ENCODE assay signal across 11 cellular contexts in genomic region chr5:134451618-134452505, GRCh38. TPM values are rescaled to one million over a fixed set of nuclear protein-coding genes. Genes with fewer than 3 reads are reported as not detected.
DNase-seq lines count a peak whose midpoint lies in the region; ATAC-seq, FAIRE-seq and TF ChIP-seq lines count a peak whose summit lies in the region.
"Had no signal": no experiment of that assay in that cellular context is flagged by ENCODE, and none has a peak within 500 bp of the region (broad histone marks: within the 10 kb centered on the region; RNA-seq: fewer than 3 reads in every experiment).

No MANE protein-coding gene starts in this region.

- no peak overlapping the region for H3K14ac ChIP-seq in H1 (ENCODE audit: insufficient read length)

- H3K23ac ChIP-seq in H1 (ENCODE audit: insufficient read length): no peak overlapping the region

- H3K4ac ChIP-seq in H1 (replicated peaks; ENCODE audit: insufficient read length, low read depth, low read length): no peak overlapping the region

- 0 out of 2 replicates have a peak overlapping the region, but pooled peaks have one; percentile 6 for H2AK5ac ChIP-seq in H1 (ENCODE audit: low read depth, low read length)

- H2AFZ ChIP-seq in H1 (ENCODE audit: low read length): no peak overlapping the region

- no peaks in the 10 kb centered on the region for H3K27me3 ChIP-seq in H1 (replicated peaks in 1 of 4; ENCODE audit: control insufficient read depth in 3 of 4, extremely low read depth in 1 of 4, insufficient read depth in 3 of 4, low read length in 3 of 4)
- H3K27me3 ChIP-seq: cardiac muscle cell had no signal

- no peak for TF ChIP-seq RAD21 in H1 (IDR thresholded peaks at IDR 0.05 in 1 of 2, conservative IDR thresholded peaks at IDR 0.05 in 1 of 2; ENCODE audit: low read depth in 2 of 2, low read length in 2 of 2)

- no peak overlapping the region for H3K9ac ChIP-seq in H1 (replicated peaks in 1 of 4; ENCODE audit: extremely low read depth in 1 of 4, low read depth in 3 of 4, low read length in 3 of 4)

- WGBS in H1 (ENCODE audit: extremely low coverage in 1 of 2, insufficient coverage in 1 of 2, insufficient read length in 1 of 2, insufficient replicate concordance in 2 of 2, low coverage in 1 of 2, low lambda C conversion rate in 2 of 2, missing lambda C conversion rate in 1 of 2), 2 experiments: 95% methylated on average over 3 of the region's 3 CpGs; no CpG with 5 or more reads in 1 of the 2 experiments

- no peaks in the 10 kb centered on the region for H3K79me1 ChIP-seq in H1 (ENCODE audit: low read depth, low read length)

- H2BK15ac ChIP-seq in H1 (ENCODE audit: low read length): no peak overlapping the region; the same call in 1 of the 2 replicates

- no peaks in the 10 kb centered on the region for H3K23me2 ChIP-seq in H1 (ENCODE audit: low read depth, low read length)

- H3K9me3 ChIP-seq in H1 (ENCODE audit: insufficient read depth in 2 of 2, low read depth in 1 of 2, low read length in 1 of 2) (no peaks in the 10 kb centered on the region), mucosa of descending colon (no peaks in the 10 kb centered on the region)

- H3K18ac ChIP-seq in H1 (ENCODE audit: extremely low read depth, low read length): no peak overlapping the region

- H4K8ac ChIP-seq in H1 (ENCODE audit: extremely low read depth, insufficient read depth, low read length): no peak overlapping the region

- CTCF ChIA-PET in H1 (lab: Charles Lee; ENCODE audit: partially characterized antibody) (interaction anchor here (1.0 to 2.7 kb wide), 7 partner anchors 8 to 135 kb away, joined by 3 to 13 read pairs (median 4); partner anchors contain the start of gene CDKN2AIPNL), HEK293T (lab: Yijun Ruan, JAX) (no interaction called here)

- H2BK20ac ChIP-seq in H1 (ENCODE audit: low read length): no peak overlapping the region

- no peak overlapping the region for H2BK12ac ChIP-seq in H1 (ENCODE audit: low read depth, low read length)

- ATAC-seq in mucosa of descending colon: peak; percentile 57
- no peak for ATAC-seq in HG02981 (IDR thresholded peaks at IDR 0.05; ENCODE audit: unreplicated experiment)
- ATAC-seq: stimulated activated naive B cell treated with anti-CD40 and anti-IgM and Interleukin-4, amounts not matched to agents 10 μg/mL and 1 μg/mL and 100 μg/mL, for 72 hours had no signal

- no peak overlapping the region for H3K56ac ChIP-seq in H1 (replicated peaks; ENCODE audit: insufficient read length, low read depth, low read length)

- TF ChIP-seq POLR2A in NB4 (IDR thresholded peaks at IDR 0.05; ENCODE audit: extremely low read depth, insufficient read length): no peak
- no peak for TF ChIP-seq POLR2A in H1 (IDR thresholded peaks at IDR 0.05; ENCODE audit: control extremely low read depth in 1 of 2, low read depth in 2 of 2, low read length in 2 of 2)

- H3K4me2 ChIP-seq in H1 (ENCODE audit: insufficient read depth in 1 of 2, low read depth in 2 of 2, low read length in 2 of 2): no peak overlapping the region

- H3K4me1 ChIP-seq in H1 (replicated peaks in 1 of 4; ENCODE audit: control insufficient read depth in 3 of 4, insufficient read depth in 4 of 4, low read length in 3 of 4) (peaks cover 0 to 4% (median 0%) of the 10 kb centered on the region in 4 experiments; a peak in 1 of 7 replicates), mucosa of descending colon (ENCODE audit: low read depth) (no peaks in the 10 kb centered on the region)

- H2BK5ac ChIP-seq in H1 (ENCODE audit: low read depth, low read length): no peak overlapping the region

- intact Hi-C loops in mucosa of descending colon (cut with DNase I, micrococcal nuclease): no loop called here

- H3K36me3 ChIP-seq in H1 (ENCODE audit: control insufficient read depth in 2 of 4, insufficient read depth in 4 of 4, low read length in 3 of 4) (no peaks in the 10 kb centered on the region), mucosa of descending colon (ENCODE audit: low read depth) (no peaks in the 10 kb centered on the region)
- H3K36me3 ChIP-seq: cardiac muscle cell had no signal

- no peaks in the 10 kb centered on the region for H4K20me1 ChIP-seq in H1 (replicated peaks in 1 of 2; ENCODE audit: control insufficient read depth in 1 of 2, insufficient read depth in 2 of 2, low read length in 2 of 2)

- H4K5ac ChIP-seq in H1 (ENCODE audit: insufficient read length, low read depth, low read length): no peak overlapping the region

- H3K4me3 ChIP-seq in NB4 (ENCODE audit: low read depth, low read length): no peak overlapping the region
- no peak overlapping the region for H3K4me3 ChIP-seq in H1 (ENCODE audit: extremely low read depth in 1 of 4, insufficient read depth in 2 of 4, low read depth in 3 of 4, low read length in 4 of 4)
- no peak overlapping the region for H3K4me3 ChIP-seq in mucosa of descending colon
- H3K4me3 ChIP-seq: cardiac muscle cell had no signal

- DNase-seq in AG08395 (ENCODE audit: low spot score): peak; percentile 93
- peak; percentile 39 for DNase-seq in NB4 (ENCODE audit: low read depth)
- DNase-seq in H1 (ENCODE audit: low read depth in 1 of 2, low spot score in 2 of 2): no peak
- peak in 1 of 3 donors; percentile 52 for DNase-seq in mucosa of descending colon
- DNase-seq in HEK293T (ENCODE audit: extremely low spot score): no peak
- DNase-seq in OCI-M1 (lab: John Stamatoyannopoulos, UW): no peak
- DNase-seq in NOMO-1 treated with DMSO at 0.1 percent for 48 hours (lab: John Stamatoyannopoulos, UW; ENCODE audit: unreplicated experiment): no peak
- DNase-seq: stimulated activated naive B cell treated with anti-CD40 and anti-IgM and Interleukin-4, amounts not matched to agents 10 μg/mL and 1 μg/mL and 100 μg/mL, for 72 hours had no signal

- POLR2A ChIA-PET in H1 (lab: Charles Lee; ENCODE audit: partially characterized antibody): interaction anchor here (0.5 to 4.3 kb wide), 5 partner anchors 10 to 452 kb away, joined by 3 to 14 read pairs (median 5); no protein-coding TSS in a partner anchor
- POLR2A ChIA-PET in HEK293T (lab: Yijun Ruan, JAX): interaction anchor here (1.6 kb wide), 3 partner anchors 14 to 40 kb away, joined by 4 to 5 read pairs (median 4); partner anchors contain the start of gene CDKN2AIPNL

- no peak for TF ChIP-seq EP300 in H1 (IDR thresholded peaks at IDR 0.05; ENCODE audit: borderline replicate concordance in 1 of 2, low read depth in 2 of 2, low read length in 2 of 2)

- no peak overlapping the region for H2BK120ac ChIP-seq in H1 (replicated peaks; ENCODE audit: low read depth, low read length)

- H3K79me2 ChIP-seq in H1 (ENCODE audit: control insufficient read depth in 1 of 2, insufficient read depth in 2 of 2, low read length in 2 of 2): no peaks in the 10 kb centered on the region

- no peak for TF ChIP-seq CTCF in NB4 (IDR thresholded peaks at IDR 0.05; ENCODE audit: low read depth, low read length)
- no peak for TF ChIP-seq CTCF in H1 (IDR thresholded peaks at IDR 0.05; ENCODE audit: control extremely low read depth in 1 of 3, insufficient read depth in 1 of 3, low read depth in 1 of 3, low read length in 3 of 3)
- TF ChIP-seq CTCF in mucosa of descending colon (IDR thresholded peaks at IDR 0.05): no peak

- no peak overlapping the region for H3K27ac ChIP-seq in H1 (ENCODE audit: low read depth, low read length)
- H3K27ac ChIP-seq: cardiac muscle cell, VCaP had no signal

- no peak overlapping the region for H4K91ac ChIP-seq in H1 (replicated peaks; ENCODE audit: insufficient read length, low read length)

- no peak for FAIRE-seq in H1 (lab: Jason Lieb, UNC)

TF ChIP-seq in H1, 55 proteins besides CTCF, POLR2A, EP300 and RAD21:
- TF ChIP-seq RFX5 (IDR thresholded peaks at IDR 0.05; ENCODE audit: borderline replicate concordance, low read depth, low read length): no peak
- no peak for TF ChIP-seq USF2 (IDR thresholded peaks at IDR 0.05; ENCODE audit: low read length)

TF ChIP-seq in HEK293T, 16 proteins besides CTCF, POLR2A, EP300 and RAD21:
- TF ChIP-seq LEF1 (IDR thresholded peaks at IDR 0.05; ENCODE audit: borderline replicate concordance): no peak
- no peak for TF ChIP-seq FOXK2 (IDR thresholded peaks at IDR 0.05)
- TF ChIP-seq ELF4 (IDR thresholded peaks at IDR 0.05): no peak
- TF ChIP-seq L3MBTL2 (conservative IDR thresholded peaks at IDR 0.05): no peak
- no peak for TF ChIP-seq TARDBP (IDR thresholded peaks at IDR 0.05)
- TF ChIP-seq FOXM1 (IDR thresholded peaks at IDR 0.05; ENCODE audit: borderline replicate concordance): no peak
- no peak for TF ChIP-seq ZNF384 (IDR thresholded peaks at IDR 0.05)
- TF ChIP-seq HDGF (IDR thresholded peaks at IDR 0.05; ENCODE audit: borderline replicate concordance): no peak
- TF ChIP-seq SP1 (IDR thresholded peaks at IDR 0.05): no peak
- TF ChIP-seq SUZ12 (IDR thresholded peaks at IDR 0.05): no peak
- no peak for TF ChIP-seq NFRKB (IDR thresholded peaks at IDR 0.05)
- no peak for TF ChIP-seq ARNT (IDR thresholded peaks at IDR 0.05)
- TF ChIP-seq FOXA1 (IDR thresholded peaks at IDR 0.05): no peak
- no peak for TF ChIP-seq CTBP1 (IDR thresholded peaks at IDR 0.05; ENCODE audit: borderline replicate concordance)

RNA-seq across cellular contexts. Expression of gene CDKN2AIPNL, which starts 40.2 kb away (rescaled TPM):
- total RNA-seq in H1 (2021; fragmentation: NEBNext Ultra II Directional; extraction: Animal tissue kit (Norgen Biotek cat#: 25700)): 54.3 and 56.3 TPM in 2 replicates
- polyA plus RNA-seq in H1 (2011; rRNA removed): 31.2 and 40.0 TPM in 2 replicates
- 44.5 TPM for polyA plus RNA-seq in H1 (2011; cell fraction: cytosol; rRNA removed)
- polyA plus RNA-seq in H1 (2011; cell fraction: nucleus; rRNA removed): 9.6 TPM
- 34.7 to 41.9 TPM (median 39.4 TPM) in 4 replicates for polyA plus RNA-seq in H1 (2012, experiment 1 of 2)
- polyA plus RNA-seq in H1 (2012, experiment 2 of 2): 59.9 TPM
- 50.3 TPM for polyA plus RNA-seq in H1 (2013, experiment 1 of 2)
- 51.4 TPM for polyA plus RNA-seq in H1 (2013, experiment 2 of 2)
- 10.6 and 11.7 TPM in 2 replicates for polyA minus RNA-seq in H1 (2011; rRNA and poly(A)+ RNA removed)
- polyA minus RNA-seq in H1 (2011; cell fraction: cytosol; rRNA and poly(A)+ RNA removed): 16.8 TPM
- 16.6 TPM for polyA minus RNA-seq in H1 (2011; cell fraction: nucleus; rRNA and poly(A)+ RNA removed)
- 10 to 100 TPM; 16.0 to 24.4 (median 17.1) TPM for total RNA-seq in mucosa of descending colon

Comparison
In these comparisons a context has a peak if more than half of its experiments do, and no peak if none do; other contexts are left out.
1. DNase-seq: peak in AG08395 (single experiment) and NB4 (single experiment); none in H1 (0 of 2), HEK293T (single experiment), OCI-M1 (single experiment) and NOMO-1 treated with DMSO at 0.1 percent for 48 hours (single experiment).